19 cellular contexts compared by ENCODE assay signal in genomic region chr17:37825851-37826250, GRCh38.
"Had no signal": no experiment of that assay in that cellular context is flagged by ENCODE, and none has a peak within 500 bp of the region (broad histone marks: within the 10 kb centered on the region; RNA-seq: fewer than 3 reads in every experiment).

No MANE protein-coding gene starts in this region.

- FAIRE-seq: endothelial cell of umbilical vein, keratinocyte had no signal

- H3K9me3 Mint-ChIP-seq: activated naive CD4-positive, alpha-beta T cell treated with anti-CD3 and anti-CD28 coated beads for 36 hours; activated T-helper 17 cell treated with anti-CD3 and anti-CD28 coated beads, Interleukin-2, amount 50 U/mL, for 72 hours; naive thymus-derived CD8-positive, alpha-beta T cell had no signal

- ATAC-seq: activated CD4-positive, CD25-positive, alpha-beta regulatory T cell treated with anti-CD3 and anti-CD28 coated beads, Interleukin-2, amount 50 U/mL, for 24 hours; activated T-helper 17 cell treated with anti-CD3 and anti-CD28 coated beads, Interleukin-2, amount 50 U/mL, for 72 hours; naive thymus-derived CD8-positive, alpha-beta T cell had no signal

- H3K4me2 ChIP-seq: hepatocyte had no signal

- DNase-seq: activated naive CD4-positive, alpha-beta T cell treated with anti-CD3 and anti-CD28 coated beads for 36 hours; activated T-cell treated with anti-CD3 and anti-CD28 coated beads for 4 hours; colonic mucosa; effector CD4-positive, alpha-beta T cell; esophagus squamous epithelium; naive thymus-derived CD8-positive, alpha-beta T cell; retina; stimulated activated CD4-positive, alpha-beta T cell treated with anti-CD3 and anti-CD28 coated beads, Interleukin-12 subunit alpha, Interleukin-12 subunit beta, amount 100 ng/mL, for 4 hours; stimulated activated CD4-positive, alpha-beta T cell treated with anti-CD3 and anti-CD28 coated beads, Interleukin-2, amount 100 ng/mL, for 24 hours; T-helper 9 cell had no signal

- H2AFZ ChIP-seq: hepatocyte had no signal

- H3K36me3 Mint-ChIP-seq: naive thymus-derived CD8-positive, alpha-beta T cell had no signal

- H3K4me1 ChIP-seq: colonic mucosa had no signal

- H3K27ac ChIP-seq: cardiac muscle cell, colonic mucosa, esophagus squamous epithelium, hepatocyte, thoracic aorta, upper lobe of right lung had no signal

- H3K9me3 ChIP-seq: colonic mucosa, esophagus squamous epithelium, mucosa of descending colon, thoracic aorta, upper lobe of right lung had no signal

- H3K79me2 ChIP-seq: hepatocyte had no signal

- H3K4me3 Mint-ChIP-seq: activated naive CD4-positive, alpha-beta T cell treated with anti-CD3 and anti-CD28 coated beads for 36 hours; activated T-helper 17 cell treated with anti-CD3 and anti-CD28 coated beads, Interleukin-2, amount 50 U/mL, for 72 hours; naive thymus-derived CD8-positive, alpha-beta T cell had no signal

- H3K27ac Mint-ChIP-seq: activated naive CD4-positive, alpha-beta T cell treated with anti-CD3 and anti-CD28 coated beads for 36 hours; activated T-helper 17 cell treated with anti-CD3 and anti-CD28 coated beads, Interleukin-2, amount 50 U/mL, for 72 hours; naive thymus-derived CD8-positive, alpha-beta T cell had no signal

- H3K27me3 ChIP-seq: cardiac muscle cell, colonic mucosa, hepatocyte, upper lobe of right lung had no signal

- H3K36me3 ChIP-seq: cardiac muscle cell, colonic mucosa, esophagus squamous epithelium, thoracic aorta, upper lobe of right lung had no signal

- H3K4me3 ChIP-seq: cardiac muscle cell, colonic mucosa, esophagus squamous epithelium, hepatocyte, mucosa of descending colon, thoracic aorta, upper lobe of right lung had no signal
